In genomic region chr15:40902605-40903561, GRCh38 we compare ENCODE assay signal across 11 cellular contexts. TPM values are rescaled to one million over a fixed set of nuclear protein-coding genes. Genes with fewer than 3 reads are reported as not detected.
DNase-seq lines count a peak whose midpoint lies in the region; ATAC-seq, FAIRE-seq and TF ChIP-seq lines count a peak whose summit lies in the region.
"Had no signal": no experiment of that assay in that cellular context is flagged by ENCODE, and none has a peak within 500 bp of the region (broad histone marks: within the 10 kb centered on the region; RNA-seq: fewer than 3 reads in every experiment).

No MANE protein-coding gene starts in this region.

- DNase-seq in DMS53 (lab: John Stamatoyannopoulos, UW) (peak; percentile 36), DMS53 treated with DMSO at 0.1 percent for 48 hours (lab: John Stamatoyannopoulos, UW; ENCODE audit: unreplicated experiment) (no peak), UCSD-AML1 (lab: John Stamatoyannopoulos, UW; ENCODE audit: unreplicated experiment) (peak; percentile 32), Right ventricle myocardium superior (peak; percentile 80), T-helper 9 cell (no peak), urothelium cell line (ENCODE audit: low spot score) (no peak)
- DNase-seq: activated CD8-positive, alpha-beta memory T cell treated with anti-CD3 and anti-CD28 coated beads for 24 hours; GOT3; stimulated activated CD4-positive, alpha-beta T cell treated with anti-CD3 and anti-CD28 coated beads, Interleukin-1b, Interleukin-23, amount 100 ng/mL, for 48 hours had no signal

- no peak overlapping the region for H3K4me3 Mint-ChIP-seq in stimulated activated memory B cell treated with anti-CD40 and anti-IgM and Interleukin-4, amounts not matched to agents 10 μg/mL and 1 μg/mL and 100 μg/mL, for 72 hours

- ATAC-seq in Right ventricle myocardium superior (ENCODE audit: poor library complexity) (no peak), SK-N-SH treated with all-trans-retinoic acid at 6 μM for 48 hours (no peak)
- no peak for ATAC-seq in stimulated activated memory B cell treated with anti-CD40 and anti-IgM and Interleukin-4, amounts not matched to agents 10 μg/mL and 1 μg/mL and 100 μg/mL, for 72 hours

- peaks cover 65% of the 10 kb centered on the region for H3K4me1 Mint-ChIP-seq in stimulated activated memory B cell treated with anti-CD40 and anti-IgM and Interleukin-4, amounts not matched to agents 10 μg/mL and 1 μg/mL and 100 μg/mL, for 72 hours

- H3K27ac Mint-ChIP-seq in stimulated activated memory B cell treated with anti-CD40 and anti-IgM and Interleukin-4, amounts not matched to agents 10 μg/mL and 1 μg/mL and 100 μg/mL, for 72 hours = peak overlapping the region; percentile 38

- no peaks in the 10 kb centered on the region for H3K9me3 Mint-ChIP-seq in stimulated activated memory B cell treated with anti-CD40 and anti-IgM and Interleukin-4, amounts not matched to agents 10 μg/mL and 1 μg/mL and 100 μg/mL, for 72 hours

- peaks cover 61% of the 10 kb centered on the region for H3K36me3 Mint-ChIP-seq in stimulated activated memory B cell treated with anti-CD40 and anti-IgM and Interleukin-4, amounts not matched to agents 10 μg/mL and 1 μg/mL and 100 μg/mL, for 72 hours

- H3K27me3 Mint-ChIP-seq in stimulated activated memory B cell treated with anti-CD40 and anti-IgM and Interleukin-4, amounts not matched to agents 10 μg/mL and 1 μg/mL and 100 μg/mL, for 72 hours = no peaks in the 10 kb centered on the region

- intact Hi-C loops in Right ventricle myocardium superior (cut with DNase I) = loop anchor here (5.0 kb wide), 1 partner anchor 284 kb away; no protein-coding TSS in a partner anchor

- FAIRE-seq in urothelium cell line (lab: Jason Lieb, UNC) = no peak

TF ChIP-seq in SK-N-SH treated with all-trans-retinoic acid at 6 μM for 48 hours, 23 proteins besides CTCF, POLR2A, EP300 and RAD21:
- no peak for TF ChIP-seq ZNF8 (CRISPR knock-in tag; IDR thresholded peaks at IDR 0.05)
- TF ChIP-seq GLIS3 (CRISPR knock-in tag; IDR thresholded peaks at IDR 0.05) = no peak
- TF ChIP-seq ZFP30 (CRISPR knock-in tag; IDR thresholded peaks at IDR 0.05) = no peak
- no peak for TF ChIP-seq PATZ1 (CRISPR knock-in tag; IDR thresholded peaks at IDR 0.05; ENCODE audit: borderline replicate concordance)
- TF ChIP-seq CSDC2 (CRISPR knock-in tag; IDR thresholded peaks at IDR 0.05) = no peak
- TF ChIP-seq, protein P1, sequence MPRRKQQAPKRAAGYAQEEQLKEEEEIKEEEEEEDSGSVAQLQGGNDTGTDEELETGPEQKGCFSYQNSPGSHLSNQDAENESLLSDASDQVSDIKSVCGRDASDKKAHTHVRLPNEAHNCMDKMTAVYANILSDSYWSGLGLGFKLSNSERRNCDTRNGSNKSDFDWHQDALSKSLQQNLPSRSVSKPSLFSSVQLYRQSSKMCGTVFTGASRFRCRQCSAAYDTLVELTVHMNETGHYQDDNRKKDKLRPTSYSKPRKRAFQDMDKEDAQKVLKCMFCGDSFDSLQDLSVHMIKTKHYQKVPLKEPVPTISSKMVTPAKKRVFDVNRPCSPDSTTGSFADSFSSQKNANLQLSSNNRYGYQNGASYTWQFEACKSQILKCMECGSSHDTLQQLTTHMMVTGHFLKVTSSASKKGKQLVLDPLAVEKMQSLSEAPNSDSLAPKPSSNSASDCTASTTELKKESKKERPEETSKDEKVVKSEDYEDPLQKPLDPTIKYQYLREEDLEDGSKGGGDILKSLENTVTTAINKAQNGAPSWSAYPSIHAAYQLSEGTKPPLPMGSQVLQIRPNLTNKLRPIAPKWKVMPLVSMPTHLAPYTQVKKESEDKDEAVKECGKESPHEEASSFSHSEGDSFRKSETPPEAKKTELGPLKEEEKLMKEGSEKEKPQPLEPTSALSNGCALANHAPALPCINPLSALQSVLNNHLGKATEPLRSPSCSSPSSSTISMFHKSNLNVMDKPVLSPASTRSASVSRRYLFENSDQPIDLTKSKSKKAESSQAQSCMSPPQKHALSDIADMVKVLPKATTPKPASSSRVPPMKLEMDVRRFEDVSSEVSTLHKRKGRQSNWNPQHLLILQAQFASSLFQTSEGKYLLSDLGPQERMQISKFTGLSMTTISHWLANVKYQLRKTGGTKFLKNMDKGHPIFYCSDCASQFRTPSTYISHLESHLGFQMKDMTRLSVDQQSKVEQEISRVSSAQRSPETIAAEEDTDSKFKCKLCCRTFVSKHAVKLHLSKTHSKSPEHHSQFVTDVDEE (CRISPR knock-in tag; IDR thresholded peaks at IDR 0.05) = no peak
- TF ChIP-seq ZFP3 (CRISPR knock-in tag; IDR thresholded peaks at IDR 0.05) = no peak
- TF ChIP-seq, protein P2, sequence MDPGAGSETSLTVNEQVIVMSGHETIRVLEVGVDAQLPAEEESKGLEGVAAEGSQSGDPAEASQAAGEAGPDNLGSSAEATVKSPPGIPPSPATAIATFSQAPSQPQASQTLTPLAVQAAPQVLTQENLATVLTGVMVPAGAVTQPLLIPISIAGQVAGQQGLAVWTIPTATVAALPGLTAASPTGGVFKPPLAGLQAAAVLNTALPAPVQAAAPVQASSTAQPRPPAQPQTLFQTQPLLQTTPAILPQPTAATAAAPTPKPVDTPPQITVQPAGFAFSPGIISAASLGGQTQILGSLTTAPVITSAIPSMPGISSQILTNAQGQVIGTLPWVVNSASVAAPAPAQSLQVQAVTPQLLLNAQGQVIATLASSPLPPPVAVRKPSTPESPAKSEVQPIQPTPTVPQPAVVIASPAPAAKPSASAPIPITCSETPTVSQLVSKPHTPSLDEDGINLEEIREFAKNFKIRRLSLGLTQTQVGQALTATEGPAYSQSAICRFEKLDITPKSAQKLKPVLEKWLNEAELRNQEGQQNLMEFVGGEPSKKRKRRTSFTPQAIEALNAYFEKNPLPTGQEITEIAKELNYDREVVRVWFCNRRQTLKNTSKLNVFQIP (CRISPR knock-in tag; IDR thresholded peaks at IDR 0.05; ENCODE audit: borderline replicate concordance, low read depth) = no peak
- no peak for TF ChIP-seq BACH2 (CRISPR knock-in tag; IDR thresholded peaks at IDR 0.05; ENCODE audit: borderline replicate concordance)
- no peak for TF ChIP-seq ZNF70 (CRISPR knock-in tag; IDR thresholded peaks at IDR 0.05)
- no peak for TF ChIP-seq CREB5 (CRISPR knock-in tag; IDR thresholded peaks at IDR 0.05; ENCODE audit: low read depth)
- TF ChIP-seq ZNF565 (CRISPR knock-in tag; conservative IDR thresholded peaks at IDR 0.05; ENCODE audit: low read depth) = no peak
- TF ChIP-seq PPARA (CRISPR knock-in tag; IDR thresholded peaks at IDR 0.05; ENCODE audit: borderline replicate concordance) = no peak
- no peak for TF ChIP-seq ISL1 (CRISPR knock-in tag; IDR thresholded peaks at IDR 0.05)
- no peak for TF ChIP-seq CSRNP3 (CRISPR knock-in tag; IDR thresholded peaks at IDR 0.05)
- no peak for TF ChIP-seq SNAI2 (CRISPR knock-in tag; IDR thresholded peaks at IDR 0.05)
- no peak for TF ChIP-seq RARB (CRISPR knock-in tag; IDR thresholded peaks at IDR 0.05)

RNA-seq across cellular contexts. Expression of gene VPS18, which starts 8.6 kb away (rescaled TPM):
- 18.4 TPM for total RNA-seq in Right ventricle myocardium superior

RNA-seq across cellular contexts. Expression of gene DLL4, which starts 26.3 kb away (rescaled TPM):
- total RNA-seq in Right ventricle myocardium superior = 10.7 TPM

RNA-seq across cellular contexts. Expression of gene RHOV, which starts 28.8 kb away (rescaled TPM):
- not detected for total RNA-seq in Right ventricle myocardium superior

RNA-seq across cellular contexts. Expression of gene CHAC1, which starts 50.4 kb away (rescaled TPM):
- total RNA-seq in Right ventricle myocardium superior = 0.46 TPM

RNA-seq across cellular contexts. Expression of gene SPINT1, which starts 59.0 kb away (rescaled TPM):
- total RNA-seq in Right ventricle myocardium superior = 0.59 TPM

Comparison
In these comparisons a context has a peak if more than half of its experiments do, and no peak if none do; other contexts are left out.
1. DNase-seq: peak in DMS53 (single experiment), UCSD-AML1 (single experiment) and Right ventricle myocardium superior (single experiment); none in DMS53 treated with DMSO at 0.1 percent for 48 hours (single experiment), T-helper 9 cell (single experiment) and urothelium cell line (single experiment).